In the genomic region with DNA sequence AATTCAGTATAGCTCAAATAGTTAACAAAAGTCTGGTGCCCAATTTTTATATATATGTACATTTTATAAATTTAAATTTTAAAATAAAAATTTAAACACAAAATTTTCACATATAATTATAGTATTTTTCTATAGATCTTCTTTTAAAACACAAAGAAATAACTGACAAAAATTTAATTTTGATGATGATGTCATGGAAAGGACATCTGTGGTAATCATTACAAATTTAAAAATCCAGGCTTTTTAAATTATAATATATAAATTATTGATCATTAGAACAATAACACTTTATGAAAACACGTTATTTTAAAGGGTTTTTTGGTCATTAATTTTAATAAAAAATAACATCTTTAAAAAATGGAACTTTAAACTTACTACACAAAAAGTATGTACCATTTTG, we compare ENCODE assay signal across 19 cellular contexts.
DNase-seq lines count a peak whose midpoint lies in the region; FAIRE-seq and TF ChIP-seq lines count a peak whose summit lies in the region.
"Had no signal": no experiment of that assay in that cellular context is flagged by ENCODE, and none has a peak within 500 bp of the region (broad histone marks: within the 10 kb centered on the region; RNA-seq: fewer than 3 reads in every experiment).

No MANE protein-coding gene starts in this region.

- no peak for DNase-seq in kidney
- no peak for DNase-seq in HCEC 1CT
- DNase-seq in amygdala (lab: John Stamatoyannopoulos, UW), result no peak
- no peak for DNase-seq in HTR-8/SVneo (ENCODE audit: insufficient read length, low spot score)
- DNase-seq: AML-193; Caco-2; CD4-positive, alpha-beta T cell; GDM1; IMR-90 had no signal

- CTCF ChIA-PET in HEK293 (lab: Yijun Ruan, JAX), result no interaction called here

- TF ChIP-seq CTCF in HEK293 (tag by site-specific recombination; IDR thresholded peaks at IDR 0.05) (no peak), kidney (IDR thresholded peaks at IDR 0.05; ENCODE audit: borderline replicate concordance, extremely low read depth, insufficient read depth) (no peak)

- no peak overlapping the region for H3K4me3 ChIP-seq in HEK293 (ENCODE audit: low read depth, low read length)
- H3K4me3 ChIP-seq in kidney (ENCODE audit: low read length in 2 of 2), result no peak overlapping the region
- H3K4me3 ChIP-seq: A549, GM23338, K562 had no signal

- FAIRE-seq in colon (lab: Jason Lieb, UNC) (peak; percentile 82), kidney (lab: Jason Lieb, UNC) (peak; percentile 96), HTR-8/SVneo (lab: Jason Lieb, UNC) (no peak)
- FAIRE-seq: A549, D721Med, GM12892, GM18507, H54, K562 had no signal

- intact Hi-C loops in kidney (cut with DNase I), result no loop called here

- H3K36me3 ChIP-seq in HEK293 (ENCODE audit: control insufficient read depth in 2 of 2, insufficient read depth in 1 of 2, low read length in 2 of 2), result peaks cover 0 to 8% of the 10 kb centered on the region in 2 experiments; a peak in 2 of 3 replicates
- H3K36me3 ChIP-seq in kidney (ENCODE audit: control insufficient read depth in 1 of 2, insufficient read depth in 2 of 2, low read length in 2 of 2), result no peaks in the 10 kb centered on the region

- POLR2A ChIA-PET in HEK293 (lab: Yijun Ruan, JAX), result no interaction called here

- H3K4me1 ChIP-seq in HEK293 (ENCODE audit: control insufficient read depth, insufficient read depth, low read length) (no peaks in the 10 kb centered on the region), kidney (ENCODE audit: control insufficient read depth in 1 of 2, insufficient read depth in 1 of 2, low read depth in 1 of 2, low read length in 2 of 2) (no peaks in the 10 kb centered on the region)
- H3K4me1 ChIP-seq: A549, Caco-2 had no signal

- H3K9me3 ChIP-seq in HEK293 (ENCODE audit: control insufficient read depth, insufficient read depth, low read depth, low read length) (no peaks in the 10 kb centered on the region), kidney (ENCODE audit: control insufficient read depth in 1 of 2, low read length in 2 of 2) (no peaks in the 10 kb centered on the region)
- H3K9me3 ChIP-seq: A549, Caco-2 had no signal

- H3K27ac ChIP-seq in HEK293 (ENCODE audit: extremely low read depth, low read depth, low read length), result no peak overlapping the region
- no peak overlapping the region for H3K27ac ChIP-seq in kidney (ENCODE audit: low read depth in 2 of 2, low read length in 2 of 2)
- H3K27ac ChIP-seq: A549, C4-2B had no signal

- H3K9ac ChIP-seq in kidney (ENCODE audit: low read length in 2 of 2), result no peak overlapping the region

TF ChIP-seq in HEK293, 187 proteins besides CTCF, POLR2A, EP300 and RAD21:
- no peak for TF ChIP-seq ZNF501 (tag by site-specific recombination; IDR thresholded peaks at IDR 0.05)
- TF ChIP-seq, protein P1, sequence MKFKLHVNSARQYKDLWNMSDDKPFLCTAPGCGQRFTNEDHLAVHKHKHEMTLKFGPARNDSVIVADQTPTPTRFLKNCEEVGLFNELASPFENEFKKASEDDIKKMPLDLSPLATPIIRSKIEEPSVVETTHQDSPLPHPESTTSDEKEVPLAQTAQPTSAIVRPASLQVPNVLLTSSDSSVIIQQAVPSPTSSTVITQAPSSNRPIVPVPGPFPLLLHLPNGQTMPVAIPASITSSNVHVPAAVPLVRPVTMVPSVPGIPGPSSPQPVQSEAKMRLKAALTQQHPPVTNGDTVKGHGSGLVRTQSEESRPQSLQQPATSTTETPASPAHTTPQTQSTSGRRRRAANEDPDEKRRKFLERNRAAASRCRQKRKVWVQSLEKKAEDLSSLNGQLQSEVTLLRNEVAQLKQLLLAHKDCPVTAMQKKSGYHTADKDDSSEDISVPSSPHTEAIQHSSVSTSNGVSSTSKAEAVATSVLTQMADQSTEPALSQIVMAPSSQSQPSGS (tag by site-specific recombination; IDR thresholded peaks at IDR 0.05; ENCODE audit: low read depth), result peak; percentile 51; the same call in 1 of the 2 replicates
